In the genomic region with DNA sequence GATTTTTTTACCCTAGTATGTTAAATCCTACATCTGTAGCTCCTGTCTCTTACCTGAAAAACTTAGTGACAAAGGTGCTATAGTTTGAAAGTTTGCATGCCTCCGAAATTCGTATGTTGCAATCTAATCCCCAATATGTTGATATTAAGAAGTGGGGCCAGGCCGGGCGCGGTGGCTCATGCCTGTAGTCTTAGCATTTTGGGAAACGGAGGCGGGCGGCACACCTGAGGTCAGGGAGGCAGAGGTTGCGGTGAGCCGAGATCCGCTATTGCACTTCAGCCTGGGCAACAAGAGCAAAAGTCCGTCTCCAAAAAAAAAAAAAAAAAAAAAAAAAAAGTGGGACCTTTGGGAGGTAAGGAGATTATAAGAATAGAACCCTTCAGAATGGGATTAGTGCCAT, we compare ENCODE assay signal across 8 cellular contexts.
"Had no signal": no experiment of that assay in that cellular context is flagged by ENCODE, and none has a peak within 500 bp of the region (broad histone marks: within the 10 kb centered on the region; RNA-seq: fewer than 3 reads in every experiment).

No MANE protein-coding gene starts in this region.

- H3K27ac ChIP-seq: GM23248 had no signal

- H3K9ac ChIP-seq: GM23248 had no signal

- ATAC-seq: K562 had no signal

- H3K4me3 ChIP-seq: GM23248, K562 had no signal

- DNase-seq: GM23248, GOT3, H7, HCEC 1CT, IMR-90, KG1 had no signal

- FAIRE-seq: HTR-8/SVneo, K562 had no signal

- H2AFZ ChIP-seq: GM23248 had no signal
